ENCODE assay signal across 23 cellular contexts in the genomic region with DNA sequence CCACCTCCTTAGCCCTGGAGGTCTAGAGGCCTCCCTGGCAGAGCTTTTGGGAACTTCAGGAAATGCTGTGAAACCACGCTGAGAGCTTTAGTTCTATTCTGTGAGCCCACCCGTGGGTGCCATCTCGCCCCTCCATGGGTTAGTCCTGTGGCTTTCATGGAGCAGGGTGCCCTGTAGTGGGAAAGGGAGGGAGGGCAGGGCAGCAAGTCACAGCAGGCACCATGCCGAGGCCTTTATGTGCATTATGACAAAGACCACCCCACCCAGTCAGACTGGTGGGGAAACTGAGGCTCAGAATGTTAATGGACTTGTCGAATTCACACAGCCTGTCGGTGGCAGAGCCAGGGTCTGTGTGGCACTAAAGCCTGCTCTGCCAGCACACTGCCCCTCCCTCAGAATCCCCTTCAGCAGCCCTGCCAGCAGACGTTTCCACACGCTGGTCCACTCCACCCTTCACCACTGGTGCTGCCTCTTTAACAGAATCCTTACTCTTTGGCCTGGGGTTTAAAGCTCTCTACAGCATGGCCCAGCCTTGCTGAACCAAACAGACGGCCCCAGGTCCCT.
"Had no signal": no experiment of that assay in that cellular context is flagged by ENCODE, and none has a peak within 500 bp of the region (broad histone marks: within the 10 kb centered on the region; RNA-seq: fewer than 3 reads in every experiment).

No MANE protein-coding gene starts in this region.

- H3K4me3 ChIP-seq: adrenal gland, breast epithelium, lower lobe of right lung, tibial nerve had no signal

- H3K27ac ChIP-seq: adrenal gland, breast epithelium, lower lobe of right lung, tibial nerve had no signal

- H3K36me3 Mint-ChIP-seq: activated CD8-positive, alpha-beta memory T cell treated with anti-CD3 and anti-CD28 coated beads, Interleukin-2, amount 10 ng/mL, durations not matched to agents 7 days and 5 days; WTC11 had no signal

- DNase-seq: activated CD4-positive, alpha-beta T cell treated with anti-CD3 and anti-CD28 coated beads for 36 hours; activated CD4-positive, alpha-beta T cell treated with anti-CD3 and anti-CD28 coated beads, Interleukin-2, amount 50 U/mL, for 48 hours; activated CD8-positive, alpha-beta memory T cell treated with anti-CD3 and anti-CD28 coated beads, Interleukin-2, amount 10 ng/mL, durations not matched to agents 7 days and 5 days; activated naive CD4-positive, alpha-beta T cell treated with anti-CD3 and anti-CD28 coated beads, Interleukin-2, amount 50 U/mL, for 16 hours; activated T-cell treated with anti-CD3 and anti-CD28 coated beads, Interleukin-2, amount 50 U/mL, for 4 hours; erythroblast; foreskin melanocyte; glutamatergic neuron; hippocampal formation; lower lobe of right lung; retina; stimulated activated CD4-positive, alpha-beta T cell treated with anti-CD3 and anti-CD28 coated beads, Interleukin-2, amount 100 ng/mL, for 24 hours; stimulated activated naive CD8-positive, alpha-beta T cell treated with anti-CD3 and anti-CD28 coated beads, Interleukin-15, Interleukin-2, amounts not matched to agents 100 U/mL and 50 U/mL, for 24 hours; substantia nigra; SW 1271; T-helper 2 cell had no signal

- H3K27me3 Mint-ChIP-seq: activated CD8-positive, alpha-beta memory T cell treated with anti-CD3 and anti-CD28 coated beads, Interleukin-2, amount 10 ng/mL, durations not matched to agents 7 days and 5 days had no signal

- H3K36me3 ChIP-seq: adrenal gland, breast epithelium, lower lobe of right lung, tibial nerve had no signal

- H3K27ac Mint-ChIP-seq: activated CD4-positive, alpha-beta T cell treated with anti-CD3 and anti-CD28 coated beads for 36 hours; activated CD8-positive, alpha-beta memory T cell treated with anti-CD3 and anti-CD28 coated beads, Interleukin-2, amount 10 ng/mL, durations not matched to agents 7 days and 5 days; WTC11 had no signal

- ATAC-seq: activated CD4-positive, alpha-beta T cell treated with anti-CD3 and anti-CD28 coated beads for 36 hours; activated CD8-positive, alpha-beta memory T cell treated with anti-CD3 and anti-CD28 coated beads, Interleukin-2, amount 10 ng/mL, durations not matched to agents 7 days and 5 days; activated T-cell treated with anti-CD3 and anti-CD28 coated beads, Interleukin-2, amount 50 U/mL, for 4 hours; left colon; lower lobe of right lung; stimulated activated naive CD8-positive, alpha-beta T cell treated with anti-CD3 and anti-CD28 coated beads, Interleukin-15, Interleukin-2, amounts not matched to agents 100 U/mL and 50 U/mL, for 24 hours had no signal

- H3K9me3 Mint-ChIP-seq: activated T-cell treated with anti-CD3 and anti-CD28 coated beads, Interleukin-2, amount 50 U/mL, for 4 hours; mesothelial cell of epicardium; nephron progenitor cell; WTC11 had no signal

- H3K4me3 Mint-ChIP-seq: activated CD4-positive, alpha-beta T cell treated with anti-CD3 and anti-CD28 coated beads for 36 hours; activated CD8-positive, alpha-beta memory T cell treated with anti-CD3 and anti-CD28 coated beads, Interleukin-2, amount 10 ng/mL, durations not matched to agents 7 days and 5 days; activated T-cell treated with anti-CD3 and anti-CD28 coated beads, Interleukin-2, amount 50 U/mL, for 4 hours; mesothelial cell of epicardium; nephron progenitor cell; WTC11 had no signal

- H3K27me3 ChIP-seq: adrenal gland, breast epithelium, tibial nerve had no signal

- H3K9me3 ChIP-seq: adrenal gland, breast epithelium, lower lobe of right lung, tibial nerve had no signal
